Comparison of ENCODE assay signal across 2 cellular contexts in the genomic region with DNA sequence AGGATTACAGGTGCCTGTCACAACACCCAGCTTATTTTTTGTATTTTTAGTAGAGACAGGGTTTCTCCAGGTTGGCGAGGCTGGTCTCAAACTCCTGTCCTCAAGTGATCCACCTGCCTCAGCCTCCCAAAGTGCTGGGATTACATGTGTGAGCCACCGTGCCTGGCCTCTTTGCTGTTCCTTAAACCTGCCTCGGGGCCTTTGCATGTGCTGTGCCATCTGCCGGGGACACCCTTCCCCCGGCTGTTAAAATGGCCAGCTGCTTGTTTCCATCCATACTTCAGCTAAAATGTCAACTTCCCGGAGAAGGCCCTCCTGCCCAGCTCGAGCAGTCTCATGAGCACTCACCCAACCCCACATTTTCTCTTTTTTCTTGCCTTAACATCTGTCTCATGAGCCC.
TF ChIP-seq lines count a peak whose summit lies in the region.

No MANE protein-coding gene starts in this region.

TF ChIP-seq in HEK293, 187 proteins besides CTCF, POLR2A, EP300 and RAD21:
- peak; percentile 95 for TF ChIP-seq ZNF623 (tag by site-specific recombination; IDR thresholded peaks at IDR 0.05)
- TF ChIP-seq ZNF548 (tag by site-specific recombination; IDR thresholded peaks at IDR 0.05), result no peak

TF ChIP-seq in K562, 482 proteins besides CTCF, POLR2A, EP300 and RAD21:
- TF ChIP-seq RBM25 (IDR thresholded peaks at IDR 0.05; ENCODE audit: low read depth, low read length, severe bottlenecking) (peak; percentile 24), TCFL5 (CRISPR knock-in tag; conservative IDR thresholded peaks at IDR 0.05) (no peak), ZNF184 (CRISPR knock-in tag; IDR thresholded peaks at IDR 0.05) (no peak)
